In the genomic region with DNA sequence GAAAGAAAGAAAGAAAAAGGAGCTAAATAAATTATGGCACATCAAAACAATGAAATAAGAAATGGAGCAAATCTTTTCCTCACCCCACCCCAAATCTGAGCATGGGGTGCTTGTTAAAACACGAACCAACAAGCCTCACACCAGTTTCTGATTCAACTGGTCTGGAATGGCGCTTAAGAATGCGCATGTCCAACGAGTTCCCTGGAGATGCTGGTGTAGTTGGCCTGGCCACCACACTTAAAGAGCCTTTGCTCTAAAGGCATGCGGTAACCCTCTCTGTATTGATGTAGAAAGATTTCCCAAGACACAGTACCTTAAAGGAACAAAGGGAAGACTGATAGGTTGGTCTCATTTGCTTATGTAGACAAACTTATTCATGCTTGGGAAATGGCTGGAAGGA, we compare ENCODE assay signal across 19 cellular contexts. TPM values are rescaled to one million over a fixed set of nuclear protein-coding genes. Genes with fewer than 3 reads are reported as not detected.
DNase-seq lines count a peak whose midpoint lies in the region; ATAC-seq and TF ChIP-seq lines count a peak whose summit lies in the region.
"Had no signal": no experiment of that assay in that cellular context is flagged by ENCODE, and none has a peak within 500 bp of the region (broad histone marks: within the 10 kb centered on the region; RNA-seq: fewer than 3 reads in every experiment).

No MANE protein-coding gene starts in this region.

- peak overlapping the region; percentile 90 for H3K4me2 ChIP-seq in trophoblast cell (ENCODE audit: low read length)

- H3K4me3 ChIP-seq in WERI-Rb-1 (ENCODE audit: low read depth, low read length) (peak overlapping the region; percentile 67), trophoblast cell (ENCODE audit: low read depth, low read length) (no peak overlapping the region)

- H3K36me3 ChIP-seq in WERI-Rb-1 = no peaks in the 10 kb centered on the region
- H3K36me3 ChIP-seq in trophoblast cell (ENCODE audit: control insufficient read depth in 1 of 2, insufficient read depth in 2 of 2, low read length in 2 of 2) = no peaks in the 10 kb centered on the region

- no peak overlapping the region for H2AK5ac ChIP-seq in trophoblast cell (ENCODE audit: low read length)

- H3K9ac ChIP-seq in trophoblast cell (ENCODE audit: low read length) = no peak overlapping the region

- TF ChIP-seq CTCF in WERI-Rb-1 (IDR thresholded peaks at IDR 0.05; ENCODE audit: low read depth, low read length) = no peak

- H3K4me1 ChIP-seq in trophoblast cell (ENCODE audit: control insufficient read depth in 1 of 2, insufficient read depth in 2 of 2, low read length in 2 of 2) = peaks cover 0 to 3% of the 10 kb centered on the region in 2 experiments

- H4K12ac ChIP-seq in trophoblast cell (ENCODE audit: low read depth, low read length) = no peak overlapping the region

- H2BK120ac ChIP-seq in trophoblast cell (ENCODE audit: insufficient read depth, low read length, poor library complexity) = no peak overlapping the region

- H2BK12ac ChIP-seq in trophoblast cell (ENCODE audit: low read length) = no peak overlapping the region

- no peak overlapping the region for H3K4ac ChIP-seq in trophoblast cell (ENCODE audit: low read depth, low read length)

- no peaks in the 10 kb centered on the region for H3K79me1 ChIP-seq in trophoblast cell (ENCODE audit: low read length)

- ATAC-seq in GM21526 (IDR thresholded peaks at IDR 0.05; ENCODE audit: low FRiP score, unreplicated experiment) = no peak
- ATAC-seq: Right ventricle myocardium inferior had no signal

- peak; percentile 27 for DNase-seq in DMS 273 (lab: John Stamatoyannopoulos, UW; ENCODE audit: unreplicated experiment)
- no peak for DNase-seq in DMS 273 treated with DMSO at 0.1 percent for 48 hours (lab: John Stamatoyannopoulos, UW)
- DNase-seq in WERI-Rb-1 = no peak
- peak; percentile 64 for DNase-seq in iPS DF 19.7 (ENCODE audit: low read depth, low spot score)
- peak; percentile 73 to 87 for DNase-seq in trophoblast cell
- DNase-seq in epidermal melanocyte (ENCODE audit: insufficient read length, low spot score) = no peak
- DNase-seq in stimulated activated CD4-positive, alpha-beta T cell treated with anti-CD3 and anti-CD28 coated beads, Interleukin-15, amount 100 ng/mL, for 24 hours = no peak
- DNase-seq: activated CD4-positive, alpha-beta T cell treated with anti-CD3 and anti-CD28 coated beads, Interleukin-2, amount 50 U/mL, for 4 hours; CD4-positive, alpha-beta memory T cell; foreskin melanocyte; kidney glomerular epithelial cell; NCI-H1417 treated with DMSO at 0.1 percent for 48 hours; NCI-H82; stimulated activated naive CD4-positive, alpha-beta T cell treated with Interleukin-2 at 50 U/mL for 16 hours; T1000 had no signal

- no peak overlapping the region for H3K14ac ChIP-seq in trophoblast cell (ENCODE audit: low read length)

- no peak overlapping the region for H3K18ac ChIP-seq in trophoblast cell (ENCODE audit: low read length)

- no peak overlapping the region for H4K91ac ChIP-seq in trophoblast cell (ENCODE audit: low read depth, low read length)

- H2AFZ ChIP-seq in trophoblast cell (ENCODE audit: insufficient read depth, low read length, poor library complexity) = no peak overlapping the region

- WGBS in trophoblast cell (ENCODE audit: extremely low coverage, insufficient coverage, insufficient read length) = no CpG with 5 or more reads among the region's 5 CpGs

- no peak overlapping the region for H2BK5ac ChIP-seq in trophoblast cell (ENCODE audit: low read depth, low read length, poor library complexity)

- no peak overlapping the region for H3K23ac ChIP-seq in trophoblast cell (ENCODE audit: low read length)

- H3K27me3 ChIP-seq in WERI-Rb-1 (ENCODE audit: insufficient read depth, low read depth, severe bottlenecking) (no peaks in the 10 kb centered on the region), trophoblast cell (ENCODE audit: insufficient read depth, low read length) (no peaks in the 10 kb centered on the region)

- H3K27ac ChIP-seq in WERI-Rb-1 (no peak overlapping the region), trophoblast cell (ENCODE audit: low read depth, low read length) (no peak overlapping the region)
- H3K27ac ChIP-seq: 22Rv1, GM23248 had no signal

- H4K8ac ChIP-seq in trophoblast cell (ENCODE audit: low read depth, low read length) = no peak overlapping the region

- H3K9me3 ChIP-seq in WERI-Rb-1 (ENCODE audit: severe bottlenecking) = no peaks in the 10 kb centered on the region
- no peaks in the 10 kb centered on the region for H3K9me3 ChIP-seq in trophoblast cell (ENCODE audit: insufficient read depth, low read depth, low read length)

- H3K79me2 ChIP-seq in trophoblast cell (ENCODE audit: control insufficient read depth, insufficient read depth, low read length, poor library complexity) = no peaks in the 10 kb centered on the region

RNA-seq across cellular contexts. Expression of a gene that starts 49.1 kb away (rescaled TPM):
- 3.9 and 4.2 TPM in 2 replicates for polyA plus RNA-seq in trophoblast cell (2013)
- polyA plus RNA-seq: CD4-positive, alpha-beta memory T cell had no signal

Comparison
In these comparisons a context has a peak if more than half of its experiments do, and no peak if none do; other contexts are left out.
1. DNase-seq: peak in DMS 273 (single experiment), iPS DF 19.7 (single experiment) and trophoblast cell (2 of 2); none in DMS 273 treated with DMSO at 0.1 percent for 48 hours (single experiment), WERI-Rb-1 (single experiment), epidermal melanocyte (single experiment) and stimulated activated CD4-positive, alpha-beta T cell treated with anti-CD3 and anti-CD28 coated beads, Interleukin-15, amount 100 ng/mL, for 24 hours (single experiment).